In the genomic region with DNA sequence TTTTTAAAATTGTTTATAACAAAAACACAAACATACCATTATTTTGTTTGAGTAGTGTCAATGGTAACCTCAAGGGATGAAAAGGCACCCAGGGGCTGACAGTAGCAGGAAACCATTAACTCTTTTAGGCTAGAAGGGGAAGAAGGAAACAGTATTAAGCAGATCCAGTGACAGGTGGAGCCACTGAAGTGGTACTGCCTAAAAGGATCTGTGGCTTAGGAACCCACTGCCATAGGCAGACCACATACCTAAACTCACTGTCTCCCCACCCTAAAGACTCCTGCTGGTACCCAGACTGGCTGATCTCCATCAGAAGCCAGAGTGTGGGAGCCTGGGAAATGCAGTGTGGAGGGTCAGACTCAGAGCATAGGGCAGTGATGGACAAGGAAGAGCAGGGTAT, we compare ENCODE assay signal across 18 cellular contexts. TPM values are rescaled to one million over a fixed set of nuclear protein-coding genes. Genes with fewer than 3 reads are reported as not detected.
"Had no signal": no experiment of that assay in that cellular context is flagged by ENCODE, and none has a peak within 500 bp of the region (broad histone marks: within the 10 kb centered on the region; RNA-seq: fewer than 3 reads in every experiment).

No MANE protein-coding gene starts in this region.

- H3K36me3 ChIP-seq: sigmoid colon, upper lobe of right lung had no signal

- ATAC-seq: activated CD4-positive, alpha-beta T cell treated with anti-CD3 and anti-CD28 coated beads for 36 hours; body of pancreas; left lobe of liver; stimulated activated naive B cell treated with anti-CD40 and anti-IgM and Interleukin-4, amounts not matched to agents 10 μg/mL and 1 μg/mL and 100 μg/mL, for 72 hours had no signal

- H3K9me3 Mint-ChIP-seq: activated CD4-positive, alpha-beta memory T cell treated with anti-CD3 and anti-CD28 coated beads for 36 hours; activated T-cell treated with anti-CD3 and anti-CD28 coated beads, Interleukin-2, amount 50 U/mL, for 72 hours had no signal

- DNase-seq: activated CD4-positive, alpha-beta memory T cell treated with anti-CD3 and anti-CD28 coated beads for 36 hours; activated CD4-positive, alpha-beta T cell treated with anti-CD3 and anti-CD28 coated beads for 36 hours; activated CD8-positive, alpha-beta memory T cell treated with anti-CD3 and anti-CD28 coated beads, Interleukin-2, amount 50 U/mL, for 4 hours; activated T-cell treated with anti-CD3 and anti-CD28 coated beads, Interleukin-2, amount 50 U/mL, for 72 hours; body of pancreas; dorsolateral prefrontal cortex; kidney; nephron progenitor cell; occipital lobe; sigmoid colon; stimulated activated CD4-positive, alpha-beta T cell treated with anti-CD3 and anti-CD28 coated beads, Interleukin-4, amount 100 ng/mL, for 4 hours; stimulated activated naive B cell treated with anti-CD40 and anti-IgM and Interleukin-4, amounts not matched to agents 10 μg/mL and 1 μg/mL and 100 μg/mL, for 72 hours; SW 1271; upper lobe of right lung had no signal

- H3K27me3 ChIP-seq: body of pancreas, dorsolateral prefrontal cortex, upper lobe of right lung had no signal

- H3K27ac Mint-ChIP-seq: activated CD4-positive, alpha-beta memory T cell treated with anti-CD3 and anti-CD28 coated beads for 36 hours; activated CD4-positive, alpha-beta T cell treated with anti-CD3 and anti-CD28 coated beads for 36 hours; activated T-cell treated with anti-CD3 and anti-CD28 coated beads, Interleukin-2, amount 50 U/mL, for 72 hours; nephron progenitor cell; stimulated activated naive B cell treated with anti-CD40 and anti-IgM and Interleukin-4, amounts not matched to agents 10 μg/mL and 1 μg/mL and 100 μg/mL, for 72 hours; T-helper 2 cell treated with Interferon-gamma antibody and Interleukin-4, amounts not matched to agents 5 μg/mL and 100 μg/mL, for 36 hours had no signal

- H3K27me3 Mint-ChIP-seq: activated CD4-positive, alpha-beta memory T cell treated with anti-CD3 and anti-CD28 coated beads for 36 hours; activated CD4-positive, alpha-beta T cell treated with anti-CD3 and anti-CD28 coated beads for 36 hours; stimulated activated naive B cell treated with anti-CD40 and anti-IgM and Interleukin-4, amounts not matched to agents 10 μg/mL and 1 μg/mL and 100 μg/mL, for 72 hours had no signal

- H3K4me3 Mint-ChIP-seq: activated CD4-positive, alpha-beta T cell treated with anti-CD3 and anti-CD28 coated beads for 36 hours; nephron progenitor cell; stimulated activated naive B cell treated with anti-CD40 and anti-IgM and Interleukin-4, amounts not matched to agents 10 μg/mL and 1 μg/mL and 100 μg/mL, for 72 hours; T-helper 2 cell treated with Interferon-gamma antibody and Interleukin-4, amounts not matched to agents 5 μg/mL and 100 μg/mL, for 36 hours had no signal

- H3K4me1 ChIP-seq: body of pancreas, sigmoid colon, upper lobe of right lung had no signal

- H3K4me3 ChIP-seq: body of pancreas, dorsolateral prefrontal cortex, lung, sigmoid colon, upper lobe of right lung had no signal

- H3K27ac ChIP-seq: body of pancreas, dorsolateral prefrontal cortex, sigmoid colon, upper lobe of right lung had no signal

- H3K4me1 Mint-ChIP-seq: stimulated activated naive B cell treated with anti-CD40 and anti-IgM and Interleukin-4, amounts not matched to agents 10 μg/mL and 1 μg/mL and 100 μg/mL, for 72 hours had no signal

RNA-seq across cellular contexts. Expression of gene RLN1, which starts 13.5 kb away (rescaled TPM):
- total RNA-seq: body of pancreas, frontal cortex, left lobe of liver, sigmoid colon, upper lobe of right lung had no signal

RNA-seq across cellular contexts. Expression of gene RLN2, which starts 21.7 kb away (rescaled TPM):
- total RNA-seq: body of pancreas, frontal cortex, left lobe of liver, occipital lobe, upper lobe of right lung had no signal
